ENCODE assay signal across 8 cellular contexts in the genomic region with DNA sequence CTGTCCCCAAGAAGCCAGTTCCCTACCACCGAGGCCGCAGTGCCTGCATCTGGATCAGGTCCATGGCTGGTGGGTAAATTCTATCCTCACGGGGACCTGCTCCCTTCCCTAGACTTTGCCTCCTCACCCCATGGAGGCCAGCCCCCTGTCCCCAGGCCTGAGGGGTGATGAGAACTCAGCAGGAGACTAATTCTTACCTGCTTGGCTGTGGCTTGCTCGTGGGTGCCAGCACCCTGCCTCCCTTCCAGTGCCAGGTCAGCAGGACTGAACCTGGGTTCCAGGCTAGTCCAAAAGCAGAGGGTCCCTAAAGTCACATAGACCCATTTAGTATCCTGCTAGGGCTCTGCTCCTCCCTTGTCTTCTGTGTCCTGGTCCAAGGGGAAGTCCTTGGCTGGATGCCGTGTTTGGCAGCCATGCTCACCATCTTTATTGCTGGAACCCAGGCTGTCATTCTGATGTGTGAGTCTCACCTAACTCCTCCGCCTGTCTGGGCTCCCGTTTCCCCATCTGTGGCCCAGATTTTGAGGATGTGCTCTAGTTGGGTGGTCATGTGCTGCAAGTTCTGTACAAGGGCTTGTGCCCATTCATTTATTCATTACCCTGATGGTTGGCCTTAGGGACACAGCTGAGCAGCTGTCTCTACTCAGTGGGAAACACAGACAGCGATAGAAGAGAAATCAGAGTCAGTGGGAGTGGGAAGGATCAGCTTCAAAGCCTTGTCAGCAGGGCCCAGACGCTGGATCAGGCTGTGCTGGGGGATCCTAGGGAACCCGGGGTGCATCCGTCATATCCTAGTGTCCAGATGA. TPM values are rescaled to one million over a fixed set of nuclear protein-coding genes. Genes with fewer than 3 reads are reported as not detected.
DNase-seq lines count a peak whose midpoint lies in the region; ATAC-seq lines count a peak whose summit lies in the region.

No MANE protein-coding gene starts in this region.

- H3K4me3 Mint-ChIP-seq in naive thymus-derived CD8-positive, alpha-beta T cell: peak overlapping the region; percentile 67 to 87 (median 82)

- H3K27ac Mint-ChIP-seq in naive thymus-derived CD8-positive, alpha-beta T cell: peak overlapping the region; percentile 79 to 94 (median 84)

- peak overlapping the region; percentile 94 for H3K4me3 ChIP-seq in SK-N-MC

- POLR2A ChIA-PET in naive thymus-derived CD8-positive, alpha-beta T cell (lab: Charles Lee): interaction anchor here (1.6 kb wide), 1 partner anchor 24 kb away, joined by 6 read pairs; a partner anchor contains a TSS

- H3K36me3 Mint-ChIP-seq in naive thymus-derived CD8-positive, alpha-beta T cell: peaks cover 0 to 5% (median 3%) of the 10 kb centered on the region in 3 donors

- H3K27me3 Mint-ChIP-seq in naive thymus-derived CD8-positive, alpha-beta T cell: no peaks in the 10 kb centered on the region

- DNase-seq in activated CD8-positive, alpha-beta memory T cell treated with anti-CD3 and anti-CD28 coated beads for 24 hours: peak; percentile 60
- no peak for DNase-seq in activated CD8-positive, alpha-beta memory T cell treated with anti-CD3 and anti-CD28 coated beads, Interleukin-2, amount 50 U/mL, for 4 hours
- DNase-seq in SK-N-MC (ENCODE audit: low read depth, low spot score): no peak
- DNase-seq in naive thymus-derived CD8-positive, alpha-beta T cell: peak in 2 of 10 donors; percentile 16 to 24
- DNase-seq in NCI-H345 (lab: John Stamatoyannopoulos, UW): no peak
- DNase-seq in GOT3 (lab: John Stamatoyannopoulos, UW): no peak
- no peak for DNase-seq in A172 (ENCODE audit: low spot score)

- no peaks in the 10 kb centered on the region for H3K9me3 ChIP-seq in SK-N-MC (ENCODE audit: low read depth, low read length)

- H3K9me3 Mint-ChIP-seq in naive thymus-derived CD8-positive, alpha-beta T cell: no peaks in the 10 kb centered on the region

- H3K36me3 ChIP-seq in SK-N-MC (ENCODE audit: insufficient read depth, low read length): no peaks in the 10 kb centered on the region

- no peak overlapping the region for H3K27ac ChIP-seq in SK-N-MC

- H3K4me1 Mint-ChIP-seq in naive thymus-derived CD8-positive, alpha-beta T cell: peaks cover 14 to 24% (median 23%) of the 10 kb centered on the region in 4 donors

- peak; percentile 10 for ATAC-seq in esophagus mucosa
- no peak for ATAC-seq in naive thymus-derived CD8-positive, alpha-beta T cell

- peak overlapping the region; percentile 88 for H3K9ac ChIP-seq in SK-N-MC (ENCODE audit: insufficient read length)

RNA-seq across cellular contexts. Expression of a gene that starts 0.9 kb away (rescaled TPM):
- total RNA-seq in esophagus mucosa: 14.1 TPM
- 10 to 100 TPM in 1 of 2 experiments, 1 to 10 TPM in 1; 9.7 to 13.1 TPM for total RNA-seq in naive thymus-derived CD8-positive, alpha-beta T cell
- 1 to 10 TPM; 5.1 to 9.4 (median 5.5) TPM for polyA plus RNA-seq in naive thymus-derived CD8-positive, alpha-beta T cell
- 10.1 and 15.5 TPM in 2 replicates for total RNA-seq in A172 (2014; rRNA removed; shearing (Covaris generic))

RNA-seq across cellular contexts. Expression of a gene that starts 24.4 kb away (rescaled TPM):
- 16.8 TPM for total RNA-seq in esophagus mucosa
- total RNA-seq in naive thymus-derived CD8-positive, alpha-beta T cell: 100 to 1,000 TPM; 131 to 136 TPM
- 10 to 100 TPM; 26.3 to 71.2 (median 53.0) TPM for polyA plus RNA-seq in naive thymus-derived CD8-positive, alpha-beta T cell
- total RNA-seq in A172 (2014; rRNA removed; shearing (Covaris generic)): 18.2 and 21.0 TPM in 2 replicates

RNA-seq across cellular contexts. Expression of a gene that starts 44.4 kb away (rescaled TPM):
- total RNA-seq in esophagus mucosa: 0.20 TPM
- total RNA-seq in naive thymus-derived CD8-positive, alpha-beta T cell: not detected
- polyA plus RNA-seq in naive thymus-derived CD8-positive, alpha-beta T cell: not detected
- total RNA-seq in A172 (2014; rRNA removed; shearing (Covaris generic)): not detected in 2 replicates
